Comparison of ENCODE assay signal across 8 cellular contexts in genomic region chr6:24721461-24722215, GRCh38. TPM values are rescaled to one million over a fixed set of nuclear protein-coding genes. Genes with fewer than 3 reads are reported as not detected.
DNase-seq lines count a peak whose midpoint lies in the region; ATAC-seq and TF ChIP-seq lines count a peak whose summit lies in the region.

No MANE protein-coding gene starts in this region.

- H3K27me3 ChIP-seq in CD4-positive, alpha-beta memory T cell (ENCODE audit: insufficient read depth, low read length), result no peaks in the 10 kb centered on the region
- H3K27me3 ChIP-seq in Peyer's patch, result no peaks in the 10 kb centered on the region
- H3K27me3 ChIP-seq in colonic mucosa, result no peaks in the 10 kb centered on the region
- no peaks in the 10 kb centered on the region for H3K27me3 ChIP-seq in lung (ENCODE audit: control insufficient read depth, insufficient read depth)
- H3K27me3 ChIP-seq in transverse colon, result no peaks in the 10 kb centered on the region

- intact Hi-C loops in CD4-positive, alpha-beta memory T cell (cut with micrococcal nuclease), result loop anchor here (1.0 to 2.0 kb wide), 4 partner anchors 54 to 297 kb away; partner anchors contain the start of gene TDP2
- intact Hi-C loops in colonic mucosa (cut with DNase I), result no loop called here
- intact Hi-C loops in transverse colon (cut with DNase I; ENCODE audit: low total_unique reads), result no loop called here

- H3K27ac Mint-ChIP-seq in CD4-positive, alpha-beta memory T cell, result peak overlapping the region; percentile 90 to 100 (median 99)

- in situ Hi-C loops in transverse colon (cut with MboI; ENCODE audit: low pct_ligation_motif_present in 1 of 4, low pct_unique_long_range_greater_than_20kb in 1 of 4, low sequenced_read_pairs in 3 of 4), result no loop called here

- no peaks in the 10 kb centered on the region for H3K9me3 ChIP-seq in CD4-positive, alpha-beta memory T cell (ENCODE audit: control insufficient read depth in 1 of 2, low read length in 2 of 2)
- H3K9me3 ChIP-seq in Peyer's patch (no peaks in the 10 kb centered on the region), colonic mucosa (no peaks in the 10 kb centered on the region), lung (ENCODE audit: control insufficient read depth in 2 of 2, insufficient read depth in 1 of 2, low read length in 1 of 2) (no peaks in the 10 kb centered on the region), transverse colon (no peaks in the 10 kb centered on the region)

- H3K4me3 Mint-ChIP-seq in CD4-positive, alpha-beta memory T cell, result peak overlapping the region; percentile 91 to 100 (median 97)

- peaks cover 30% of the 10 kb centered on the region for H3K4me1 ChIP-seq in CD4-positive, alpha-beta memory T cell (ENCODE audit: insufficient read depth, low read length)
- H3K4me1 ChIP-seq in Peyer's patch, result peaks cover 0 to 13% (median 6%) of the 10 kb centered on the region in 4 donors
- H3K4me1 ChIP-seq in colonic mucosa, result peaks cover 3% of the 10 kb centered on the region
- H3K4me1 ChIP-seq in lung (ENCODE audit: control insufficient read depth in 2 of 2, insufficient read depth in 2 of 2, low read length in 2 of 2), result peaks cover 2 to 4% of the 10 kb centered on the region in 2 donors
- peaks cover 7 to 31% (median 21%) of the 10 kb centered on the region in 4 donors for H3K4me1 ChIP-seq in transverse colon

- peaks cover 7 to 37% of the 10 kb centered on the region in 2 donors for H3K36me3 Mint-ChIP-seq in CD4-positive, alpha-beta memory T cell

- peaks cover 27 to 48% (median 32%) of the 10 kb centered on the region in 4 donors for H3K4me1 Mint-ChIP-seq in CD4-positive, alpha-beta memory T cell

- TF ChIP-seq POLR2A in Peyer's patch (IDR thresholded peaks at IDR 0.05), result peak; percentile 88 to 95
- TF ChIP-seq POLR2A in transverse colon (IDR thresholded peaks at IDR 0.05), result peak; percentile 89

- TF ChIP-seq EP300 in transverse colon (IDR thresholded peaks at IDR 0.05; ENCODE audit: low read depth), result no peak

- H3K27me3 Mint-ChIP-seq in CD4-positive, alpha-beta memory T cell, result no peaks in the 10 kb centered on the region

- no peak for TF ChIP-seq CTCF in Peyer's patch (IDR thresholded peaks at IDR 0.05)
- TF ChIP-seq CTCF in colonic mucosa (IDR thresholded peaks at IDR 0.05), result no peak
- no peak for TF ChIP-seq CTCF in lung (IDR thresholded peaks at IDR 0.05; ENCODE audit: control extremely low read depth, extremely low read depth)
- no peak for TF ChIP-seq CTCF in transverse colon (IDR thresholded peaks at IDR 0.05)

- H3K9me3 Mint-ChIP-seq in CD4-positive, alpha-beta memory T cell, result peaks cover 0 to 2% (median 0%) of the 10 kb centered on the region in 8 donors

- peak overlapping the region; percentile 100 for H3K27ac ChIP-seq in CD4-positive, alpha-beta memory T cell (ENCODE audit: low read depth, low read length)
- H3K27ac ChIP-seq in Peyer's patch (peak overlapping the region; percentile 96 to 100 (median 98)), colonic mucosa (peak overlapping the region; percentile 100), lung (ENCODE audit: low read depth in 1 of 2, low read length in 1 of 2) (peak overlapping the region; percentile 87 to 98), transverse colon (peak overlapping the region; percentile 98 to 100 (median 100))

- peak in 1 of 5 donors; percentile 94 for DNase-seq in CD4-positive, alpha-beta memory T cell
- DNase-seq in Peyer's patch (peak in 2 of 3 donors; percentile 87 to 95), colonic mucosa (peak; percentile 92), lung (ENCODE audit: low spot score) (no peak), transverse colon (peak; percentile 90), globus pallidus (ENCODE audit: low spot score) (no peak)

- H3K36me3 ChIP-seq in CD4-positive, alpha-beta memory T cell (ENCODE audit: insufficient read depth, low read length), result no peaks in the 10 kb centered on the region
- H3K36me3 ChIP-seq in Peyer's patch (peaks cover 0 to 2% (median 0%) of the 10 kb centered on the region in 3 donors), colonic mucosa (no peaks in the 10 kb centered on the region), lung (ENCODE audit: control insufficient read depth in 2 of 2, insufficient read depth in 2 of 2, low read length in 2 of 2) (no peaks in the 10 kb centered on the region), transverse colon (no peaks in the 10 kb centered on the region)

- H3K9ac ChIP-seq in colonic mucosa (ENCODE audit: low read depth in 2 of 2, low read length in 2 of 2), result peak overlapping the region; percentile 75 to 98

- H3K4me3 ChIP-seq in CD4-positive, alpha-beta memory T cell (ENCODE audit: low read length in 2 of 2), result peak overlapping the region; percentile 42 to 95
- H3K4me3 ChIP-seq in Peyer's patch (peak overlapping the region; percentile 75 to 91 (median 85)), colonic mucosa (peak overlapping the region; percentile 76), lung (peak overlapping the region; percentile 59), transverse colon (peak overlapping the region; percentile 15 to 99 (median 65))

- ATAC-seq in GM18909 (IDR thresholded peaks at IDR 0.05; ENCODE audit: poor library complexity, unreplicated experiment) (peak; percentile 55), HG03064 (IDR thresholded peaks at IDR 0.05; ENCODE audit: low read depth, unreplicated experiment) (peak; percentile 39), lung (ENCODE audit: insufficient read depth, low FRiP score) (peak; percentile 44)

- WGBS in lung, 2 donors, result 5 to 6% methylated on average over 26 of the region's 26 CpGs
- 8 to 11% methylated on average over 10 to 26 of the region's 26 CpGs for WGBS in transverse colon (ENCODE audit: low coverage in 1 of 2), 2 donors

- POLR2A ChIA-PET in CD4-positive, alpha-beta memory T cell (lab: Charles Lee; ENCODE audit: partially characterized antibody), result interaction anchor here (0.5 to 2.5 kb wide), 17 partner anchors 8 to 1299 kb away, joined by 3 to 31 read pairs (median 5); partner anchors contain the start of genes ACOT13, ALDH5A1, GMNN and TDP2

- CTCF ChIA-PET in CD4-positive, alpha-beta memory T cell (lab: Charles Lee; ENCODE audit: partially characterized antibody), result interaction anchor here (0.9 to 1.5 kb wide), 5 partner anchors 17 to 226 kb away, joined by 3 to 4 read pairs (median 3); partner anchors contain the start of gene ALDH5A1

RNA-seq across cellular contexts. Expression of gene C6orf62, which starts 2.7 kb away (rescaled TPM):
- 100 to 1,000 TPM; 173 to 176 TPM for total RNA-seq in CD4-positive, alpha-beta memory T cell
- polyA plus RNA-seq in CD4-positive, alpha-beta memory T cell, result 100 to 1,000 TPM in 1 of 2 donors, 10 to 100 TPM in 1; 90.1 to 125 TPM
- 10 to 100 TPM; 48.7 to 74.8 (median 59.4) TPM for total RNA-seq in Peyer's patch
- total RNA-seq in colonic mucosa, result 10 to 100 TPM; 70.5 to 85.3 TPM
- total RNA-seq in lung, result 100 to 1,000 TPM in 1 of 2 donors, 10 to 100 TPM in 1; 71.8 to 123 TPM
- 10 to 100 TPM; 79.3 to 80.9 TPM for polyA plus RNA-seq in lung
- total RNA-seq in transverse colon, result 10 to 100 TPM; 29.9 to 64.3 (median 40.9) TPM

RNA-seq across cellular contexts. Expression of gene GMNN, which starts 53.1 kb away (rescaled TPM):
- 1 to 10 TPM; 6.1 to 6.7 TPM for total RNA-seq in CD4-positive, alpha-beta memory T cell
- polyA plus RNA-seq in CD4-positive, alpha-beta memory T cell, result 1 to 10 TPM; 3.4 to 3.6 TPM
- total RNA-seq in Peyer's patch (10 to 100 TPM in 3 of 4 donors, 1 to 10 TPM in 1; 8.2 to 24.8 (median 16.3) TPM), colonic mucosa (10 to 100 TPM; 83.8 to 95.8 TPM), lung (10 to 100 TPM; 15.5 to 18.3 TPM), transverse colon (10 to 100 TPM in 3 of 4 donors, 1 to 10 TPM in 1; 8.2 to 45.7 (median 23.2) TPM)
- polyA plus RNA-seq in lung, result 10 to 100 TPM; 11.4 to 12.1 TPM

RNA-seq across cellular contexts. Expression of gene ACOT13, which starts 54.8 kb away (rescaled TPM):
- total RNA-seq in CD4-positive, alpha-beta memory T cell, result 10 to 100 TPM; 11.1 to 12.5 TPM
- 10 to 100 TPM; 17.3 to 19.3 TPM for polyA plus RNA-seq in CD4-positive, alpha-beta memory T cell
- total RNA-seq in Peyer's patch (10 to 100 TPM in 2 of 4 donors, 1 to 10 TPM in 2; 5.2 to 23.1 (median 9.1) TPM), colonic mucosa (10 to 100 TPM; 39.6 to 63.6 TPM), lung (10 to 100 TPM in 1 of 2 donors, 1 to 10 TPM in 1; 4.7 to 14.1 TPM), transverse colon (10 to 100 TPM in 2 of 4 donors, 1 to 10 TPM in 2; 5.6 to 16.8 (median 11.2) TPM)
- 10 to 100 TPM; 14.6 to 59.3 TPM for polyA plus RNA-seq in lung

RNA-seq across cellular contexts. Expression of gene TDP2, which starts 54.9 kb away (rescaled TPM):
- 10 to 100 TPM; 72.8 to 74.3 TPM for total RNA-seq in CD4-positive, alpha-beta memory T cell
- 10 to 100 TPM; 43.4 to 62.2 TPM for polyA plus RNA-seq in CD4-positive, alpha-beta memory T cell
- 100 to 1,000 TPM in 3 of 4 donors, 10 to 100 TPM in 1; 69.3 to 403 (median 279) TPM for total RNA-seq in Peyer's patch
- total RNA-seq in colonic mucosa, result 100 to 1,000 TPM; 209 to 408 TPM
- total RNA-seq in lung, result 10 to 100 TPM; 36.8 to 56.8 TPM
- 10 to 100 TPM; 40.7 to 42.9 TPM for polyA plus RNA-seq in lung
- 100 to 1,000 TPM in 3 of 4 donors, 10 to 100 TPM in 1; 48.4 to 292 (median 151) TPM for total RNA-seq in transverse colon

Comparison
In these comparisons a context has a peak if more than half of its experiments do, and no peak if none do; other contexts are left out.
1. DNase-seq: peak in Peyer's patch (2 of 3), colonic mucosa (single experiment) and transverse colon (single experiment); none in lung (single experiment) and globus pallidus (single experiment).
2. Peak in every context shown above with its lines, with median percentiles within 50 percentile points of each other: H3K27ac ChIP-seq, H3K4me3 ChIP-seq and ATAC-seq.